Comparison of ENCODE assay signal across 30 cellular contexts in the genomic region with DNA sequence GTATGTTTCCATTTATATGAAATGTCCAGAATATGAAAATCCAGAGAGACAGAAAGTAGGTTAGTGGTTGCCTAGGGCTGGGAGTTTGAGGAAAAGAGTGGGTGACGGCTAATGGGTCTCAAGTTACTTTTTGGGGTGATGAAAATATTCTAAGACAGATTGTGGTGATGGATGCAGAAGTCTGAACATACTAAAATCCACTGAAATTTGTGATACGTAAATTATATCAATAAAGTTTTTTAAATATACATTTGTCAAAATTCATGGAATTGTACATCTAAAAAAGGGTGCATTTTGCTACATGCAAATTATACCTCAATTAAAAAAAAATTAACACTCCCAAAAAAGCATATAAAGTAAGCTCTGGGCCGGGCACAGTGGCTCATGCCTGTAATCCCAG.
"Had no signal": no experiment of that assay in that cellular context is flagged by ENCODE, and none has a peak within 500 bp of the region (broad histone marks: within the 10 kb centered on the region; RNA-seq: fewer than 3 reads in every experiment).

No MANE protein-coding gene starts in this region.

- H3K27me3 Mint-ChIP-seq: activated CD4-positive, alpha-beta T cell treated with anti-CD3 and anti-CD28 coated beads, Interleukin-2, amount 10 ng/mL, durations not matched to agents 7 days and 5 days; activated naive CD8-positive, alpha-beta T cell treated with anti-CD3 and anti-CD28 coated beads for 36 hours; central memory CD8-positive, alpha-beta T cell had no signal

- H3K4me2 ChIP-seq: PC-9 had no signal

- DNase-seq: activated CD4-positive, alpha-beta T cell treated with anti-CD3 and anti-CD28 coated beads for 1 hour; activated CD4-positive, alpha-beta T cell treated with anti-CD3 and anti-CD28 coated beads, Interleukin-2, amount 10 ng/mL, durations not matched to agents 7 days and 5 days; activated CD4-positive, alpha-beta T cell treated with anti-CD3 and anti-CD28 coated beads, Interleukin-2, amount 50 U/mL, for 48 hours; activated CD4-positive, CD25-positive, alpha-beta regulatory T cell; activated CD8-positive, alpha-beta T cell treated with anti-CD3 and anti-CD28 coated beads, Interleukin-2, amount 10 ng/mL, durations not matched to agents 7 days and 5 days; activated effector memory CD4-positive, alpha-beta T cell treated with Interleukin-2 at 50 U/mL for 16 hours; activated naive CD4-positive, alpha-beta T cell; activated naive CD4-positive, alpha-beta T cell treated with anti-CD3 and anti-CD28 coated beads, Interleukin-2, amount 50 U/mL, for 16 hours; activated naive CD8-positive, alpha-beta T cell treated with anti-CD3 and anti-CD28 coated beads for 36 hours; activated T-cell treated with anti-CD3 and anti-CD28 coated beads, Interleukin-2, amount 50 U/mL, for 4 hours; amniotic stem cell; aorta; NCI-H1092 treated with DMSO at 0.1 percent for 48 hours; NCI-H1417; NCI-H146; NCI-H187; NCI-H2029 treated with DMSO at 0.1 percent for 48 hours; NCI-H2107; NCI-H2171; NCI-H510A; NCI-H526; NCI-H748 treated with DMSO at 0.1 percent for 48 hours; NK-92 treated with Interleukin-12 subunit alpha and Interleukin-12 subunit beta, amount 100 ng/mL, for 24 hours; PC-9; Right ventricle myocardium superior; SW 1271; T1000; WERI-Rb-1 had no signal

- H3K4me3 ChIP-seq: cardiac muscle cell, PC-9 had no signal

- H3K27ac ChIP-seq: cardiac muscle cell, PC-9, WERI-Rb-1 had no signal

- H3K36me3 Mint-ChIP-seq: activated naive CD8-positive, alpha-beta T cell treated with anti-CD3 and anti-CD28 coated beads for 36 hours had no signal

- H3K27me3 ChIP-seq: cardiac muscle cell had no signal

- H3K4me3 Mint-ChIP-seq: activated CD4-positive, alpha-beta T cell treated with anti-CD3 and anti-CD28 coated beads, Interleukin-2, amount 10 ng/mL, durations not matched to agents 7 days and 5 days; activated CD8-positive, alpha-beta T cell treated with anti-CD3 and anti-CD28 coated beads, Interleukin-2, amount 10 ng/mL, durations not matched to agents 7 days and 5 days; activated naive CD8-positive, alpha-beta T cell treated with anti-CD3 and anti-CD28 coated beads for 36 hours; activated T-cell treated with anti-CD3 and anti-CD28 coated beads, Interleukin-2, amount 50 U/mL, for 4 hours; central memory CD8-positive, alpha-beta T cell had no signal

- H3K27ac Mint-ChIP-seq: activated CD4-positive, alpha-beta T cell treated with anti-CD3 and anti-CD28 coated beads, Interleukin-2, amount 10 ng/mL, durations not matched to agents 7 days and 5 days; activated CD8-positive, alpha-beta T cell treated with anti-CD3 and anti-CD28 coated beads, Interleukin-2, amount 10 ng/mL, durations not matched to agents 7 days and 5 days; activated naive CD8-positive, alpha-beta T cell treated with anti-CD3 and anti-CD28 coated beads for 36 hours had no signal

- ATAC-seq: activated CD8-positive, alpha-beta T cell treated with anti-CD3 and anti-CD28 coated beads, Interleukin-2, amount 10 ng/mL, durations not matched to agents 7 days and 5 days; activated T-cell treated with anti-CD3 and anti-CD28 coated beads, Interleukin-2, amount 50 U/mL, for 4 hours had no signal

- H3K9me3 Mint-ChIP-seq: activated CD4-positive, alpha-beta T cell treated with anti-CD3 and anti-CD28 coated beads, Interleukin-2, amount 10 ng/mL, durations not matched to agents 7 days and 5 days; activated T-cell treated with anti-CD3 and anti-CD28 coated beads, Interleukin-2, amount 50 U/mL, for 4 hours; central memory CD8-positive, alpha-beta T cell had no signal

- H3K36me3 ChIP-seq: cardiac muscle cell, WERI-Rb-1 had no signal
